In the genomic region with DNA sequence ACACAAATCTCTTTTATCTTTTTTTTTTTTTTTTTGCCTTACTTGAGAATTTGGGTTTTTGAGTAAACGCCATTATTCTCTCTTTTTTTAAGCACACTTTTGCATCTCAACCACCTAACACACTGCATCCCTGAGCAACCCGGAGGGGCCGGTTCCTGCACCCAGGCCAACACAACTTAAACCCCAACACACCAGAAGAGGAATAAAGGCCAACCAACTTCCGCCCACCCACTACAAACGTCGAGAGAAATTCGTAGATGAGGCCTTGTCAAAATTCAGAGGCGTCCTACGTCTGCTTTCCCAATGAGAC, we compare ENCODE assay signal across 1 cellular context.
TF ChIP-seq lines count a peak whose summit lies in the region.

No MANE protein-coding gene starts in this region.

TF ChIP-seq in neural cell, 6 proteins besides CTCF, POLR2A, EP300 and RAD21:
- TF ChIP-seq, protein P1, sequence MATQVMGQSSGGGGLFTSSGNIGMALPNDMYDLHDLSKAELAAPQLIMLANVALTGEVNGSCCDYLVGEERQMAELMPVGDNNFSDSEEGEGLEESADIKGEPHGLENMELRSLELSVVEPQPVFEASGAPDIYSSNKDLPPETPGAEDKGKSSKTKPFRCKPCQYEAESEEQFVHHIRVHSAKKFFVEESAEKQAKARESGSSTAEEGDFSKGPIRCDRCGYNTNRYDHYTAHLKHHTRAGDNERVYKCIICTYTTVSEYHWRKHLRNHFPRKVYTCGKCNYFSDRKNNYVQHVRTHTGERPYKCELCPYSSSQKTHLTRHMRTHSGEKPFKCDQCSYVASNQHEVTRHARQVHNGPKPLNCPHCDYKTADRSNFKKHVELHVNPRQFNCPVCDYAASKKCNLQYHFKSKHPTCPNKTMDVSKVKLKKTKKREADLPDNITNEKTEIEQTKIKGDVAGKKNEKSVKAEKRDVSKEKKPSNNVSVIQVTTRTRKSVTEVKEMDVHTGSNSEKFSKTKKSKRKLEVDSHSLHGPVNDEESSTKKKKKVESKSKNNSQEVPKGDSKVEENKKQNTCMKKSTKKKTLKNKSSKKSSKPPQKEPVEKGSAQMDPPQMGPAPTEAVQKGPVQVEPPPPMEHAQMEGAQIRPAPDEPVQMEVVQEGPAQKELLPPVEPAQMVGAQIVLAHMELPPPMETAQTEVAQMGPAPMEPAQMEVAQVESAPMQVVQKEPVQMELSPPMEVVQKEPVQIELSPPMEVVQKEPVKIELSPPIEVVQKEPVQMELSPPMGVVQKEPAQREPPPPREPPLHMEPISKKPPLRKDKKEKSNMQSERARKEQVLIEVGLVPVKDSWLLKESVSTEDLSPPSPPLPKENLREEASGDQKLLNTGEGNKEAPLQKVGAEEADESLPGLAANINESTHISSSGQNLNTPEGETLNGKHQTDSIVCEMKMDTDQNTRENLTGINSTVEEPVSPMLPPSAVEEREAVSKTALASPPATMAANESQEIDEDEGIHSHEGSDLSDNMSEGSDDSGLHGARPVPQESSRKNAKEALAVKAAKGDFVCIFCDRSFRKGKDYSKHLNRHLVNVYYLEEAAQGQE (IDR thresholded peaks at IDR 0.05; ENCODE audit: borderline replicate concordance), result peak; percentile 43
- TF ChIP-seq MXI1 (conservative IDR thresholded peaks at IDR 0.05; ENCODE audit: poor library complexity, severe bottlenecking), result no peak
